20 cellular contexts compared by ENCODE assay signal in the genomic region with DNA sequence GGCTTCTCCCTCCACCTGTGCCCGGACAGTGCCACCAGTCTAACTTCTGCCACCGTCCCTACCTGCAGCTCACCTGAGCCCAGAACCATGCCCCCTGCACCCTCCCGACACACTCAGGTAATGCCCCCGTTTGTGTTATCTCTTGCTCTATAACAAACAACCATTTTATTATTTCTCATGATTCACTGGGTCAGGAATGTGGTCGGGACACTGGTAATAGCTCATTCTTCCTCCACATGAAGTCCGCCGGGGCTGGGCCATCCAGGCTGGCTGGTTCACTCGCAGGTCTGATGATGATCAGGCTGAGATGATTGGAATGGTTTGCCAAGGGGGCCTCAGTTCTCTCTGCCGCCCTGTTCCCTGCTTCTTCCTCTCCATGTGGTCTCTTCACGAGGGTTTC. TPM values are rescaled to one million over a fixed set of nuclear protein-coding genes. Genes with fewer than 3 reads are reported as not detected.
DNase-seq lines count a peak whose midpoint lies in the region; ATAC-seq and TF ChIP-seq lines count a peak whose summit lies in the region.
"Had no signal": no experiment of that assay in that cellular context is flagged by ENCODE, and none has a peak within 500 bp of the region (broad histone marks: within the 10 kb centered on the region; RNA-seq: fewer than 3 reads in every experiment).

No MANE protein-coding gene starts in this region.

- 50 to 57% methylated on average over 10 of the region's 10 CpGs for WGBS in body of pancreas, 2 donors

- H3K36me3 ChIP-seq in body of pancreas (replicated peaks in 1 of 2; ENCODE audit: insufficient read depth in 1 of 2, low read depth in 2 of 2), result no peaks in the 10 kb centered on the region
- H3K36me3 ChIP-seq: esophagus squamous epithelium, suprapubic skin had no signal

- no peaks in the 10 kb centered on the region for H3K9me3 ChIP-seq in body of pancreas
- H3K9me3 ChIP-seq: esophagus squamous epithelium, suprapubic skin had no signal

- ATAC-seq in body of pancreas (peak; percentile 79), left colon (peak; percentile 59), HG03521 (IDR thresholded peaks at IDR 0.05; ENCODE audit: unreplicated experiment) (no peak)
- ATAC-seq: Right ventricle myocardium inferior had no signal

- peaks cover 5% of the 10 kb centered on the region for H3K4me1 ChIP-seq in body of pancreas
- H3K4me1 ChIP-seq: esophagus squamous epithelium, suprapubic skin had no signal

- DNase-seq in SIG-M5 treated with dmso at 0.1 percent for 504 hours (lab: John Stamatoyannopoulos, UW; ENCODE audit: unreplicated experiment), result peak; percentile 36
- no peak for DNase-seq in SIG-M5 (lab: John Stamatoyannopoulos, UW)
- DNase-seq in body of pancreas, result peak in 3 of 4 donors; percentile 29 to 55 (median 39)
- DNase-seq in left colon, result no peak
- peak; percentile 57 for DNase-seq in ureter (ENCODE audit: low spot score)
- no peak for DNase-seq in SHP77 treated with DMSO at 0.1 percent for 48 hours (lab: John Stamatoyannopoulos, UW)
- no peak for DNase-seq in HEK293T (ENCODE audit: extremely low spot score)
- DNase-seq: activated CD8-positive, alpha-beta memory T cell treated with anti-CD3 and anti-CD28 coated beads for 24 hours; activated naive CD4-positive, alpha-beta T cell; CD4-positive, alpha-beta T cell; esophagus squamous epithelium; hippocampal formation; NCI-H1417; NCI-H446 treated with DMSO at 0.1 percent for 48 hours had no signal

- no peak for TF ChIP-seq CTCF in body of pancreas (IDR thresholded peaks at IDR 0.05)

- CTCF ChIA-PET in HEK293T (lab: Yijun Ruan, JAX), result interaction anchor here (0.7 to 1.4 kb wide), 3 partner anchors 11 to 687 kb away, joined by 4 to 10 read pairs (median 5); no protein-coding TSS in a partner anchor

- POLR2A ChIA-PET in HEK293T (lab: Yijun Ruan, JAX), result no interaction called here

- no peak overlapping the region for H3K4me3 ChIP-seq in body of pancreas
- H3K4me3 ChIP-seq: esophagus squamous epithelium, suprapubic skin had no signal

- peak overlapping the region; percentile 48 to 80 (median 65) for H3K27ac ChIP-seq in body of pancreas
- H3K27ac ChIP-seq: 22Rv1, esophagus squamous epithelium, suprapubic skin had no signal

- intact Hi-C loops in body of pancreas (cut with DNase I), result no loop called here
- intact Hi-C loops in left colon (cut with DNase I, micrococcal nuclease), result no loop called here

- TF ChIP-seq POLR2A in body of pancreas (IDR thresholded peaks at IDR 0.05), result peak in 1 of 3 donors; percentile 21

- no peaks in the 10 kb centered on the region for H3K27me3 ChIP-seq in body of pancreas
- H3K27me3 ChIP-seq: esophagus squamous epithelium, suprapubic skin had no signal

TF ChIP-seq in HEK293T, 16 proteins besides CTCF, POLR2A, EP300 and RAD21:
- TF ChIP-seq BHLHE40 (IDR thresholded peaks at IDR 0.05; ENCODE audit: borderline replicate concordance), result no peak
- TF ChIP-seq ARNT (IDR thresholded peaks at IDR 0.05), result no peak
- TF ChIP-seq FOXK2 (IDR thresholded peaks at IDR 0.05), result no peak
- TF ChIP-seq SUZ12 (IDR thresholded peaks at IDR 0.05), result no peak
- TF ChIP-seq PKNOX1 (IDR thresholded peaks at IDR 0.05), result no peak
- no peak for TF ChIP-seq TARDBP (IDR thresholded peaks at IDR 0.05)
- no peak for TF ChIP-seq FOXM1 (IDR thresholded peaks at IDR 0.05; ENCODE audit: borderline replicate concordance)
- no peak for TF ChIP-seq ELF4 (IDR thresholded peaks at IDR 0.05)
- TF ChIP-seq LEF1 (IDR thresholded peaks at IDR 0.05; ENCODE audit: borderline replicate concordance), result no peak
- no peak for TF ChIP-seq NFRKB (IDR thresholded peaks at IDR 0.05)
- TF ChIP-seq HDGF (IDR thresholded peaks at IDR 0.05; ENCODE audit: borderline replicate concordance), result no peak

RNA-seq across cellular contexts. Expression of gene NR2E3, which starts 20.3 kb away (rescaled TPM):
- total RNA-seq in body of pancreas (under 1 TPM in 1 of 2 donors, not detected in 1; 0.52 TPM), left colon (under 1 TPM; 0.20 to 0.67 TPM), ureter (0.23 TPM)
- total RNA-seq: cardiac septum; CD4-positive, alpha-beta T cell; osteocyte; Right ventricle myocardium inferior had no signal

Comparison
In these comparisons a context has a peak if more than half of its experiments do, and no peak if none do; other contexts are left out.
1. DNase-seq: peak in SIG-M5 treated with dmso at 0.1 percent for 504 hours (single experiment), body of pancreas (3 of 4) and ureter (single experiment); none in SIG-M5 (single experiment), left colon (0 of 2), SHP77 treated with DMSO at 0.1 percent for 48 hours (single experiment) and HEK293T (single experiment).